8 cellular contexts compared by ENCODE assay signal in genomic region chr17:7851438-7852261, GRCh38. TPM values are rescaled to one million over a fixed set of nuclear protein-coding genes. Genes with fewer than 3 reads are reported as not detected.
A peak's percentile ranks its signal among the peaks of the same experiment; 100 is the strongest.
DNase-seq lines count a peak whose midpoint lies in the region; ATAC-seq and TF ChIP-seq lines count a peak whose summit lies in the region.

No MANE protein-coding gene starts in this region.

- DNase-seq in HAP-1 (ENCODE audit: low spot score in 2 of 2) (peak; percentile 90 to 96), MM.1S (peak; percentile 95), SW480 (ENCODE audit: low spot score) (peak; percentile 88), cardiac muscle cell (ENCODE audit: low read depth in 1 of 2, low spot score in 1 of 2) (peak; percentile 91 to 95), posterior cingulate gyrus (peak; percentile 84 to 99 (median 92)), upper lobe of left lung (peak; percentile 94 to 95)
- peak; percentile 85 for DNase-seq in activated naive CD8-positive, alpha-beta T cell treated with anti-CD3 and anti-CD28 coated beads, Interleukin-2, amount 50 U/mL, for 16 hours (ENCODE audit: low read depth, low spot score)

- TF ChIP-seq POLR2A in GM10847 (IDR thresholded peaks at IDR 0.05; ENCODE audit: extremely low read depth, insufficient read length) = peak; percentile 64
- peak in 2 of 4 donors; percentile 44 to 52 for TF ChIP-seq POLR2A in upper lobe of left lung (IDR thresholded peaks at IDR 0.05)

- WGBS in upper lobe of left lung, 2 donors = 27 to 68% methylated on average over 5 to 32 of the region's 60 CpGs

- H2AFZ ChIP-seq in MM.1S (ENCODE audit: low read length) = peak overlapping the region; percentile 55; the same call in 1 of the 2 replicates

- H3K9me3 ChIP-seq in HAP-1 (no peaks in the 10 kb centered on the region), MM.1S (replicated peaks; ENCODE audit: insufficient read depth, low read length) (no peaks in the 10 kb centered on the region), cardiac muscle cell (ENCODE audit: low read depth) (no peaks in the 10 kb centered on the region), upper lobe of left lung (no peaks in the 10 kb centered on the region)

- peak overlapping the region; percentile 45 for H3K9ac ChIP-seq in MM.1S (ENCODE audit: low read length)

- intact Hi-C loops in posterior cingulate gyrus (cut with DNase I) = loop anchor here (1.0 to 2.0 kb wide), 3 partner anchors 17 to 109 kb away; partner anchors contain the start of gene KDM6B

- peaks cover 16% of the 10 kb centered on the region for H3K79me2 ChIP-seq in MM.1S (ENCODE audit: low read length)

- peaks cover 16% of the 10 kb centered on the region for H3K4me1 ChIP-seq in HAP-1
- H3K4me1 ChIP-seq in MM.1S (ENCODE audit: low read length) = peaks cover 13% of the 10 kb centered on the region
- peaks cover 27% of the 10 kb centered on the region for H3K4me1 ChIP-seq in cardiac muscle cell (ENCODE audit: low read depth)
- H3K4me1 ChIP-seq in upper lobe of left lung = peaks cover 28 to 44% (median 33%) of the 10 kb centered on the region in 4 donors

- in situ Hi-C loops in HAP-1 (cut with MboI; ENCODE audit: low sequenced_read_pairs) = no loop called here

- H3K27me3 ChIP-seq in HAP-1 (ENCODE audit: low read depth) (no peaks in the 10 kb centered on the region), MM.1S (replicated peaks; ENCODE audit: insufficient read depth, low read length) (no peaks in the 10 kb centered on the region), cardiac muscle cell (no peaks in the 10 kb centered on the region), upper lobe of left lung (no peaks in the 10 kb centered on the region)

- H3F3A ChIP-seq in MM.1S (ENCODE audit: insufficient read depth, low read length) = peaks cover 6% of the 10 kb centered on the region; the same call in 1 of the 2 replicates

- H3K36me3 ChIP-seq in HAP-1 (replicated peaks) = peaks cover 39% of the 10 kb centered on the region
- H3K36me3 ChIP-seq in MM.1S (replicated peaks; ENCODE audit: insufficient read depth, low read length) = no peaks in the 10 kb centered on the region
- peaks cover 44% of the 10 kb centered on the region for H3K36me3 ChIP-seq in cardiac muscle cell
- peaks cover 30 to 80% (median 73%) of the 10 kb centered on the region in 4 donors for H3K36me3 ChIP-seq in upper lobe of left lung

- peak overlapping the region; percentile 80 for H3K4me2 ChIP-seq in MM.1S (ENCODE audit: low read depth, low read length)

- no peaks in the 10 kb centered on the region for H4K20me1 ChIP-seq in MM.1S (ENCODE audit: insufficient read depth, low read length)

- H3K27ac ChIP-seq in MM.1S (ENCODE audit: low read length) (no peak overlapping the region), cardiac muscle cell (no peak overlapping the region), upper lobe of left lung (peak overlapping the region in 3 of 4 donors; percentile 19 to 59 (median 54))

- H3K4me3 ChIP-seq in HAP-1 (peak overlapping the region; percentile 17), MM.1S (ENCODE audit: low read length) (peak overlapping the region; percentile 64), cardiac muscle cell (no peak overlapping the region), upper lobe of left lung (peak overlapping the region in 3 of 4 donors; percentile 18 to 32 (median 19))

- H3K9me2 ChIP-seq in MM.1S (replicated peaks; ENCODE audit: insufficient read depth, low read length) = no peaks in the 10 kb centered on the region

- peak; percentile 90 to 94 for ATAC-seq in upper lobe of left lung (ENCODE audit: low FRiP score in 2 of 2)

- TF ChIP-seq EP300 in upper lobe of left lung (IDR thresholded peaks at IDR 0.05) = peak in 1 of 4 donors; percentile 25

- TF ChIP-seq CTCF in MM.1S (IDR thresholded peaks at IDR 0.05; ENCODE audit: low read length) = peak; percentile 91
- peak; percentile 89 for TF ChIP-seq CTCF in cardiac muscle cell (IDR thresholded peaks at IDR 0.05; ENCODE audit: low read depth, low read length)
- TF ChIP-seq CTCF in upper lobe of left lung (IDR thresholded peaks at IDR 0.05) = peak; percentile 93 to 100 (median 100)

RNA-seq across cellular contexts. Expression of gene TMEM88, which starts 3.2 kb away (rescaled TPM):
- total RNA-seq in cardiac muscle cell (27.4 and 51.2 TPM in 2 replicates), upper lobe of left lung (10 to 100 TPM in 2 of 6 donors, 1 to 10 TPM in 3, not detected in 1; 1.6 to 16.1 (median 9.3) TPM)
- 31.3 and 66.1 TPM in 2 replicates for polyA plus RNA-seq in cardiac muscle cell

RNA-seq across cellular contexts. Expression of gene NAA38, which starts 5.7 kb away (rescaled TPM):
- total RNA-seq in cardiac muscle cell = 107 and 130 TPM in 2 replicates
- polyA plus RNA-seq in cardiac muscle cell = 158 and 168 TPM in 2 replicates
- 100 to 1,000 TPM in 2 of 6 donors, 10 to 100 TPM in 4; 50.0 to 111 (median 75.5) TPM for total RNA-seq in upper lobe of left lung

RNA-seq across cellular contexts. Expression of gene CYB5D1, which starts 6.2 kb away (rescaled TPM):
- total RNA-seq in cardiac muscle cell (14.0 and 14.3 TPM in 2 replicates), upper lobe of left lung (10 to 100 TPM in 2 of 6 donors, 1 to 10 TPM in 4; 5.2 to 12.4 (median 7.3) TPM)
- 10.7 and 13.7 TPM in 2 replicates for polyA plus RNA-seq in cardiac muscle cell

RNA-seq across cellular contexts. Expression of gene KDM6B, which starts 17.6 kb away (rescaled TPM):
- total RNA-seq in cardiac muscle cell = 11.1 and 20.8 TPM in 2 replicates
- polyA plus RNA-seq in cardiac muscle cell = 9.0 and 9.7 TPM in 2 replicates
- total RNA-seq in upper lobe of left lung = 10 to 100 TPM; 17.5 to 68.0 (median 42.2) TPM

RNA-seq across cellular contexts. Expression of gene CHD3, which starts 36.9 kb away (rescaled TPM):
- total RNA-seq in cardiac muscle cell (40.2 and 64.7 TPM in 2 replicates), upper lobe of left lung (100 to 1,000 TPM in 2 of 6 donors, 10 to 100 TPM in 4; 68.1 to 183 (median 91.3) TPM)
- polyA plus RNA-seq in cardiac muscle cell = 15.9 and 19.7 TPM in 2 replicates

Comparison
In these comparisons a context has a peak if more than half of its experiments do, and no peak if none do; other contexts are left out.
1. H3K27ac ChIP-seq: peak in upper lobe of left lung (3 of 4); none in MM.1S (single experiment) and cardiac muscle cell (single experiment).
2. Peak in every context shown above with its lines, with median percentiles within 50 percentile points of each other: DNase-seq and CTCF ChIP-seq.